Comparison of ENCODE assay signal across 26 cellular contexts in the genomic region with DNA sequence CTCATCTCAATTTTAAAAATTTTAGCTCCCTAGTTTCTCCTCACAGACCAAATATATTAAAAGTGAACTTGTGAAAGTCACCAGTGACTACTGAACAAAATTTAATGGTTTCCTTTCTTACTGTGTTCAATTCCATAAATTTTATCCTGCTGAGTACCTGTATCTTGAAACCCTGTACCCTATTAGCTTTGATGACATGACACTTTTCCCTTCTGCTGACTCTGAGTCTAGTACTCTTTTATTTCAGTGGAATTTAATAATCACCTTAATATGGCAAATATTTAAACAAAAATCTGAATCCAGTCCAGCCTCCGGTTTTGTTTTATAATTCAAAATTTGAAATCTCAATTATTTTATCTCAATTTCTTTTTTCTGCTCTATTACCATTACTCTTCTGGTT.
"Had no signal": no experiment of that assay in that cellular context is flagged by ENCODE, and none has a peak within 500 bp of the region (broad histone marks: within the 10 kb centered on the region; RNA-seq: fewer than 3 reads in every experiment).

No MANE protein-coding gene starts in this region.

- H3K27me3 ChIP-seq: esophagus squamous epithelium, gastrocnemius medialis, heart right ventricle, left lung had no signal

- H3K36me3 ChIP-seq: esophagus squamous epithelium, gastrocnemius medialis, heart right ventricle, left lung, lower lobe of right lung had no signal

- H3K9me3 ChIP-seq: esophagus squamous epithelium, gastrocnemius medialis, heart right ventricle, left lung, lower lobe of right lung had no signal

- H3K4me3 ChIP-seq: esophagus squamous epithelium, gastrocnemius medialis, heart right ventricle, left lung, lower lobe of right lung had no signal

- FAIRE-seq: endometrium, keratinocyte had no signal

- H3K9me3 Mint-ChIP-seq: dendritic cell treated with granulocyte-macrophage colony-stimulating factor and Interleukin-4, amounts not matched to agents 40 ng/mL and 50 ng/mL, for 4 days; effector memory CD8-positive, alpha-beta T cell; memory B cell had no signal

- ATAC-seq: effector memory CD8-positive, alpha-beta T cell; esophagus mucosa; gastrocnemius medialis; heart right ventricle; left cardiac atrium; left lung; left ventricle myocardium superior; lower lobe of right lung; naive thymus-derived CD4-positive, alpha-beta T cell had no signal

- H3K27ac Mint-ChIP-seq: dendritic cell treated with granulocyte-macrophage colony-stimulating factor and Interleukin-4, amounts not matched to agents 40 ng/mL and 50 ng/mL, for 4 days; effector memory CD8-positive, alpha-beta T cell; endodermal cell; memory B cell; naive thymus-derived CD4-positive, alpha-beta T cell had no signal

- H3K27ac ChIP-seq: epithelial cell of prostate, esophagus squamous epithelium, gastrocnemius medialis, heart right ventricle, left lung, lower lobe of right lung had no signal

- H3K27me3 Mint-ChIP-seq: dendritic cell treated with granulocyte-macrophage colony-stimulating factor and Interleukin-4, amounts not matched to agents 40 ng/mL and 50 ng/mL, for 4 days; effector memory CD8-positive, alpha-beta T cell; memory B cell; naive thymus-derived CD4-positive, alpha-beta T cell had no signal

- H3K4me1 Mint-ChIP-seq: memory B cell; naive thymus-derived CD4-positive, alpha-beta T cell had no signal

- H3K4me1 ChIP-seq: gastrocnemius medialis had no signal

- DNase-seq: cortex of kidney; effector CD8-positive, alpha-beta T cell; effector memory CD8-positive, alpha-beta T cell; endodermal cell; erythroblast; esophagus squamous epithelium; foreskin fibroblast; foreskin melanocyte; gastrocnemius medialis; glutamatergic neuron; head of caudate nucleus; heart right ventricle; hippocampal formation; left cardiac atrium; left lung; left ventricle myocardium superior; lower lobe of right lung; mesendoderm; midbrain; naive thymus-derived CD4-positive, alpha-beta T cell had no signal

- H3K4me3 Mint-ChIP-seq: dendritic cell treated with granulocyte-macrophage colony-stimulating factor and Interleukin-4, amounts not matched to agents 40 ng/mL and 50 ng/mL, for 4 days; effector memory CD8-positive, alpha-beta T cell; endodermal cell; memory B cell; naive thymus-derived CD4-positive, alpha-beta T cell had no signal
